In genomic region chrX:15384304-15384703, GRCh38 we compare ENCODE assay signal across 17 cellular contexts. TPM values are rescaled to one million over a fixed set of nuclear protein-coding genes. Genes with fewer than 3 reads are reported as not detected.
A peak's percentile ranks its signal among the peaks of the same experiment; 100 is the strongest.
DNase-seq lines count a peak whose midpoint lies in the region; ATAC-seq, FAIRE-seq and TF ChIP-seq lines count a peak whose summit lies in the region.
"Had no signal": no experiment of that assay in that cellular context is flagged by ENCODE, and none has a peak within 500 bp of the region (broad histone marks: within the 10 kb centered on the region; RNA-seq: fewer than 3 reads in every experiment).

VEGFD (minus strand) TSS chrX:15384413; CDS start chrX:15383946, 467 bp downstream.

- FAIRE-seq in HepG2 (lab: Jason Lieb, UNC): peak; percentile 82
- FAIRE-seq: TTC549 had no signal

- no peaks in the 10 kb centered on the region for H3K23me2 ChIP-seq in H9 (ENCODE audit: insufficient read length, low read depth, low read length, poor library complexity, severe bottlenecking)

- H4K8ac ChIP-seq in H9 (replicated peaks; ENCODE audit: insufficient read length, low read depth, low read length): no peak within 1 kb of the TSS

- H3K27me3 ChIP-seq in right atrium auricular region: no peaks in the 10 kb centered on the region
- H3K27me3 ChIP-seq in HepG2 (ENCODE audit: control insufficient read depth in 1 of 2, insufficient read depth in 2 of 2, low read length in 2 of 2): no peaks in the 10 kb centered on the region
- H3K27me3 ChIP-seq in H9 (ENCODE audit: insufficient read depth, low read length): no peaks in the 10 kb centered on the region
- H3K27me3 ChIP-seq: ascending aorta, neutrophil had no signal

- H2BK5ac ChIP-seq in H9 (ENCODE audit: insufficient read length, low read length): no peak within 1 kb of the TSS

- H3K4me1 ChIP-seq in right atrium auricular region (no peaks in the 10 kb centered on the region), HepG2 (ENCODE audit: insufficient read depth, low read length) (peaks cover 14% of the 10 kb centered on the region), H9 (ENCODE audit: insufficient read depth, low read length) (peaks cover 2% of the 10 kb centered on the region; the same call in 1 of the 2 replicates)
- H3K4me1 ChIP-seq: ascending aorta, spleen had no signal

- intact Hi-C loops in Right ventricle myocardium superior (cut with DNase I): no loop called here
- intact Hi-C loops in HepG2 (cut with micrococcal nuclease; ENCODE audit: unreplicated experiment): no loop called here

- no peak within 1 kb of the TSS for H3K4ac ChIP-seq in H9 (ENCODE audit: low read depth, low read length)

- no peak for TF ChIP-seq EP300 in HepG2 (IDR thresholded peaks at IDR 0.05; ENCODE audit: low read depth in 2 of 2, low read length in 2 of 2)
- no peak for TF ChIP-seq EP300 in HepG2 (CRISPR knock-in tag; IDR thresholded peaks at IDR 0.05; ENCODE audit: borderline replicate concordance)

- CTCF ChIA-PET in HepG2 (lab: Yijun Ruan, JAX; ENCODE audit: low intra/inter-chr PET ratio, low total read pairs): no interaction called here

- TF ChIP-seq POLR2A in HepG2 (IDR thresholded peaks at IDR 0.05; ENCODE audit: insufficient read depth in 1 of 2, low read depth in 2 of 2, low read length in 2 of 2): no peak

- H2BK20ac ChIP-seq in H9 (ENCODE audit: low read depth, low read length, poor library complexity, severe bottlenecking): no peak within 1 kb of the TSS

- ATAC-seq in Right ventricle myocardium superior (ENCODE audit: poor library complexity) (peak; percentile 65), HepG2 (peak; percentile 88), GM21515 (IDR thresholded peaks at IDR 0.05; ENCODE audit: unreplicated experiment) (no peak)
- ATAC-seq: activated T-helper 17 cell treated with anti-CD3 and anti-CD28 coated beads, Interleukin-2, amount 50 U/mL, for 72 hours had no signal

- H3K4me2 ChIP-seq in HepG2 (ENCODE audit: low read depth, low read length) (peak within 1 kb of the TSS; percentile 27; the same call in 1 of the 2 replicates), H9 (ENCODE audit: insufficient read depth, insufficient read length, low read length) (no peak within 1 kb of the TSS)

- H4K20me1 ChIP-seq in HepG2 (ENCODE audit: insufficient read depth, low read length) (no peaks in the 10 kb centered on the region), H9 (ENCODE audit: control insufficient read depth, insufficient read depth, insufficient read length) (no peaks in the 10 kb centered on the region)

- 30% methylated on average over 2 of the region's 2 CpGs for WGBS in HepG2 (ENCODE audit: low lambda C conversion rate)
- WGBS in H9 (ENCODE audit: extremely low coverage, insufficient read length, low lambda C conversion rate): no CpG with 5 or more reads among the region's 2 CpGs

- no peaks in the 10 kb centered on the region for H3K36me3 ChIP-seq in right atrium auricular region
- H3K36me3 ChIP-seq in HepG2 (replicated peaks in 1 of 2; ENCODE audit: control insufficient read depth in 1 of 2, insufficient read depth in 2 of 2, low read length in 2 of 2): no peaks in the 10 kb centered on the region
- H3K36me3 ChIP-seq: ascending aorta, neutrophil, spleen had no signal

- H3K56ac ChIP-seq in H9 (ENCODE audit: insufficient read length, low read depth, low read length): no peak within 1 kb of the TSS

- H4K5ac ChIP-seq in H9 (ENCODE audit: insufficient read length, low read depth, low read length): no peak within 1 kb of the TSS

- TF ChIP-seq CTCF in right atrium auricular region (IDR thresholded peaks at IDR 0.05) (no peak), choroid plexus epithelial cell (conservative IDR thresholded peaks at IDR 0.05; ENCODE audit: low read depth, low read length) (no peak), HepG2 (CRISPR knock-in tag; IDR thresholded peaks at IDR 0.05) (no peak), H9 (conservative IDR thresholded peaks at IDR 0.05) (no peak)

- H3K9me3 ChIP-seq in right atrium auricular region: no peaks in the 10 kb centered on the region
- no peaks in the 10 kb centered on the region for H3K9me3 ChIP-seq in HepG2 (ENCODE audit: low read length)
- H3K9me3 ChIP-seq in H9 (ENCODE audit: control insufficient read depth, low read depth, low read length): no peaks in the 10 kb centered on the region
- H3K9me3 ChIP-seq: ascending aorta, neutrophil, spleen had no signal

- no peak within 1 kb of the TSS for H3K4me3 Mint-ChIP-seq in H9
- H3K4me3 Mint-ChIP-seq: activated CD4-positive, alpha-beta memory T cell treated with anti-CD3 and anti-CD28 coated beads, Interleukin-2, amount 10 ng/mL, durations not matched to agents 7 days and 5 days; activated T-helper 17 cell treated with anti-CD3 and anti-CD28 coated beads, Interleukin-2, amount 50 U/mL, for 72 hours had no signal

- no peak within 1 kb of the TSS for H3K14ac ChIP-seq in H9 (ENCODE audit: insufficient read depth, low read length)

- no peak within 1 kb of the TSS for H4K91ac ChIP-seq in H9 (ENCODE audit: insufficient read length, low read depth, low read length)

- H3K4me1 Mint-ChIP-seq in H9: peaks cover 13 to 14% of the 10 kb centered on the region in 2 experiments
- H3K4me1 Mint-ChIP-seq: activated CD4-positive, alpha-beta memory T cell treated with anti-CD3 and anti-CD28 coated beads, Interleukin-2, amount 10 ng/mL, durations not matched to agents 7 days and 5 days; activated T-helper 17 cell treated with anti-CD3 and anti-CD28 coated beads, Interleukin-2, amount 50 U/mL, for 72 hours had no signal

- H2AFZ ChIP-seq in HepG2 (ENCODE audit: low read length) (no peak within 1 kb of the TSS), H9 (ENCODE audit: low read length) (no peak within 1 kb of the TSS)

- in situ Hi-C loops in HepG2 (cut with HindIII; ENCODE audit: extremely low pct_ligation_motif_present, low pct_unique_long_range_greater_than_20kb): no loop called here

- H3K79me2 ChIP-seq in HepG2 (ENCODE audit: insufficient read depth, low read length): no peaks in the 10 kb centered on the region
- H3K79me2 ChIP-seq in H9 (ENCODE audit: insufficient read depth, low read length): no peaks in the 10 kb centered on the region

- H2BK12ac ChIP-seq in H9 (ENCODE audit: insufficient read length, low read depth, low read length): no peak within 1 kb of the TSS

- no peaks in the 10 kb centered on the region for H3K27me3 Mint-ChIP-seq in H9 (ENCODE audit: low read depth)
- H3K27me3 Mint-ChIP-seq: activated T-helper 17 cell treated with anti-CD3 and anti-CD28 coated beads, Interleukin-2, amount 50 U/mL, for 72 hours had no signal

- H3T11ph ChIP-seq in H9 (ENCODE audit: low read length): no peak within 1 kb of the TSS

- no peak within 1 kb of the TSS for H2BK120ac ChIP-seq in H9 (ENCODE audit: low read depth, low read length, poor library complexity, severe bottlenecking)

- no peaks in the 10 kb centered on the region for H3K9me3 Mint-ChIP-seq in H9
- H3K9me3 Mint-ChIP-seq: activated CD4-positive, alpha-beta memory T cell treated with anti-CD3 and anti-CD28 coated beads, Interleukin-2, amount 10 ng/mL, durations not matched to agents 7 days and 5 days; activated T-helper 17 cell treated with anti-CD3 and anti-CD28 coated beads, Interleukin-2, amount 50 U/mL, for 72 hours had no signal

- H2BK15ac ChIP-seq in H9 (ENCODE audit: low read depth, low read length): no peak within 1 kb of the TSS

- H3K9ac ChIP-seq in HepG2 (ENCODE audit: insufficient read depth, low read depth, low read length) (no peak within 1 kb of the TSS), H9 (ENCODE audit: extremely low read depth, insufficient read length, low read length) (no peak within 1 kb of the TSS)

- H2AK5ac ChIP-seq in H9 (ENCODE audit: insufficient read length, low read length): no peak within 1 kb of the TSS

- no peak for DNase-seq in Right ventricle myocardium superior
- no peak for DNase-seq in right atrium auricular region (ENCODE audit: low spot score)
- DNase-seq in choroid plexus epithelial cell (ENCODE audit: low read depth): peak; percentile 73
- DNase-seq in HepG2 (ENCODE audit: low spot score): peak; percentile 54
- no peak for DNase-seq in glomerular visceral epithelial cell (ENCODE audit: extremely low spot score)
- no peak for DNase-seq in H9
- no peak for DNase-seq in germinal center (ENCODE audit: low spot score)
- DNase-seq: activated CD4-positive, alpha-beta memory T cell treated with anti-CD3 and anti-CD28 coated beads, Interleukin-2, amount 10 ng/mL, durations not matched to agents 7 days and 5 days; effector CD8-positive, alpha-beta T cell; NCI-H1930; NK-92 treated with Interleukin-12 subunit alpha and Interleukin-12 subunit beta, amount 100 ng/mL, for 24 hours; spleen had no signal

- no peak within 1 kb of the TSS for H3K4me3 ChIP-seq in right atrium auricular region
- no peak within 1 kb of the TSS for H3K4me3 ChIP-seq in choroid plexus epithelial cell (ENCODE audit: low read depth, low read length)
- no peak within 1 kb of the TSS for H3K4me3 ChIP-seq in HepG2 (replicated peaks in 1 of 3; ENCODE audit: insufficient read depth in 1 of 3, low read depth in 2 of 3, low read length in 3 of 3)
- H3K4me3 ChIP-seq: ascending aorta, spleen had no signal

- H3K18ac ChIP-seq in H9 (ENCODE audit: insufficient read length, low read depth, low read length): no peak within 1 kb of the TSS

- H3K27ac ChIP-seq in right atrium auricular region: no peak within 1 kb of the TSS
- no peak within 1 kb of the TSS for H3K27ac ChIP-seq in HepG2 (ENCODE audit: extremely low read length, insufficient read depth, low read length)
- no peak within 1 kb of the TSS for H3K27ac ChIP-seq in H9 (ENCODE audit: insufficient read length, low read depth, low read length)
- H3K27ac ChIP-seq: ascending aorta, neutrophil, spleen had no signal

- no peak within 1 kb of the TSS for H3K23ac ChIP-seq in H9 (ENCODE audit: insufficient read length, low read depth, low read length)

- POLR2A ChIA-PET in HepG2 (lab: Yijun Ruan, JAX): no interaction called here

- no peaks in the 10 kb centered on the region for H3K79me1 ChIP-seq in H9 (ENCODE audit: insufficient read depth, low read depth, low read length, poor library complexity, severe bottlenecking)

- TF ChIP-seq RAD21 in HepG2 (CRISPR knock-in tag; IDR thresholded peaks at IDR 0.05): no peak

- H3K27ac Mint-ChIP-seq in H9: no peak within 1 kb of the TSS
- H3K27ac Mint-ChIP-seq: activated CD4-positive, alpha-beta memory T cell treated with anti-CD3 and anti-CD28 coated beads, Interleukin-2, amount 10 ng/mL, durations not matched to agents 7 days and 5 days; activated T-helper 17 cell treated with anti-CD3 and anti-CD28 coated beads, Interleukin-2, amount 50 U/mL, for 72 hours had no signal

- no TSS peak for BruUV-seq in HepG2 (replicated peaks; lab: Mats Ljungman, UMichigan)

- no peaks in the 10 kb centered on the region; a peak in 2 of 7 replicates for H3K36me3 Mint-ChIP-seq in H9 (ENCODE audit: insufficient read depth in 1 of 3, low read depth in 3 of 3)

RNA-seq across cellular contexts. Expression of gene VEGFD, which starts in this region (rescaled TPM):
- total RNA-seq in Right ventricle myocardium superior (23.7 TPM), right atrium auricular region (1 to 10 TPM; 1.6 to 4.9 TPM), HepG2 (2016; rRNA removed; fragmentation: Illumina TruSeq; extraction: Trizol) (0.27 and 0.35 TPM in 2 replicates), H9 (2021) (0.11 TPM in 1 of 2 replicates, not detected in the other)
- 0.35 and 0.61 TPM in 2 replicates for total RNA-seq in HepG2 (2016; cell fraction: cytosol; rRNA removed; fragmentation: Illumina TruSeq; extraction: Trizol; ENCODE audit: low read depth)
- total RNA-seq in HepG2 (2016; cell fraction: insoluble cytoplasmic fraction; rRNA removed; fragmentation: Illumina TruSeq; extraction: Trizol): 0.30 TPM in 1 of 2 replicates, not detected in the other
- 0.14 TPM in 1 of 2 replicates, not detected in the other for total RNA-seq in HepG2 (2016; cell fraction: membrane; rRNA removed; fragmentation: Illumina TruSeq; extraction: Trizol)
- total RNA-seq in HepG2 (2016; cell fraction: nucleus; rRNA removed; fragmentation: Illumina TruSeq; extraction: Trizol): 0.31 and 1.0 TPM in 2 replicates
- 0.11 and 0.34 TPM in 2 replicates for polyA plus RNA-seq in HepG2 (2011; rRNA removed)
- polyA plus RNA-seq in HepG2 (2011; cell fraction: cytosol; rRNA removed): 0.04 and 0.21 TPM in 2 replicates
- polyA plus RNA-seq in HepG2 (2011; cell fraction: nucleus; rRNA removed): 0.48 and 0.87 TPM in 2 replicates
- polyA plus RNA-seq in HepG2 (2012): 0.25 and 0.30 TPM in 2 replicates
- 0.14 TPM in 1 of 2 replicates, not detected in the other for polyA plus RNA-seq in HepG2 (2016; cell fraction: cytosol; fragmentation: Illumina TruSeq; extraction: Trizol; ENCODE audit: low read depth)
- polyA plus RNA-seq in HepG2 (2016; cell fraction: insoluble cytoplasmic fraction; fragmentation: Illumina TruSeq; extraction: Trizol; ENCODE audit: low read depth): not detected in 2 replicates
- 0.13 TPM in 1 of 2 replicates, not detected in the other for polyA plus RNA-seq in HepG2 (2016; cell fraction: membrane; fragmentation: Illumina TruSeq; extraction: Trizol; ENCODE audit: low read depth)
- 1.1 and 3.1 TPM in 2 replicates for polyA plus RNA-seq in HepG2 (2016; cell fraction: nucleus; fragmentation: Illumina TruSeq; extraction: Trizol; ENCODE audit: insufficient read depth, low read depth)
- polyA minus RNA-seq in HepG2 (2011; rRNA and poly(A)+ RNA removed; ENCODE audit: low replicate concordance): 0.56 TPM in 1 of 2 replicates, not detected in the other
- not detected in 2 replicates for polyA minus RNA-seq in HepG2 (2011; cell fraction: cytosol; rRNA and poly(A)+ RNA removed)
- 0.52 and 0.62 TPM in 2 replicates for polyA minus RNA-seq in HepG2 (2011; cell fraction: nucleus; rRNA and poly(A)+ RNA removed)
- total RNA-seq: activated T-helper 17 cell treated with anti-CD3 and anti-CD28 coated beads, Interleukin-2, amount 50 U/mL, for 72 hours had no signal

Comparison
In these comparisons a context has a peak if more than half of its experiments do, and no peak if none do; other contexts are left out.
1. DNase-seq: peak in choroid plexus epithelial cell (single experiment) and HepG2 (single experiment); none in Right ventricle myocardium superior (single experiment), right atrium auricular region (single experiment), glomerular visceral epithelial cell (single experiment), H9 (single experiment) and germinal center (single experiment).